25 cellular contexts compared by ENCODE assay signal in genomic region chr4:146347822-146348221, GRCh38.
"Had no signal": no experiment of that assay in that cellular context is flagged by ENCODE, and none has a peak within 500 bp of the region (broad histone marks: within the 10 kb centered on the region; RNA-seq: fewer than 3 reads in every experiment).

No MANE protein-coding gene starts in this region.

- H3K36me3 ChIP-seq: brain microvascular endothelial cell, colonic mucosa had no signal

- DNase-seq: activated CD4-positive, alpha-beta T cell treated with anti-CD3 and anti-CD28 coated beads for 1 hour; activated CD4-positive, alpha-beta T cell treated with anti-CD3 and anti-CD28 coated beads, Interleukin-2, amount 10 ng/mL, durations not matched to agents 24 days and 14 days; activated CD4-positive, alpha-beta T cell treated with anti-CD3 and anti-CD28 coated beads, Interleukin-2, amount 50 U/mL, for 48 hours; activated CD8-positive, alpha-beta memory T cell treated with anti-CD3 and anti-CD28 coated beads, Interleukin-2, amount 10 ng/mL, durations not matched to agents 7 days and 5 days; activated gamma-delta T cell; activated naive CD4-positive, alpha-beta T cell treated with anti-CD3 and anti-CD28 coated beads for 36 hours; activated T-cell treated with anti-CD3 and anti-CD28 coated beads, Interleukin-2, amount 50 U/mL, for 48 hours; brain microvascular endothelial cell; colonic mucosa; MM.1S; NCI-H1092; NCI-H1417 treated with DMSO at 0.1 percent for 48 hours; NCI-H1694; NCI-H2029; NCI-H2107; NCI-H2171 treated with DMSO at 0.1 percent for 48 hours; NCI-H345; NCI-H510A; NCI-H82; SIG-M5; T-cell; T-helper 2 cell; T1000 had no signal

- H3K4me3 ChIP-seq: colonic mucosa had no signal

- H3K9me3 ChIP-seq: colonic mucosa had no signal

- H3K27ac ChIP-seq: brain microvascular endothelial cell, colonic mucosa had no signal

- H3K27me3 ChIP-seq: brain microvascular endothelial cell, colonic mucosa had no signal

- H3K4me1 ChIP-seq: colonic mucosa had no signal

- FAIRE-seq: TTC549 had no signal

- ATAC-seq: activated CD8-positive, alpha-beta memory T cell treated with anti-CD3 and anti-CD28 coated beads, Interleukin-2, amount 10 ng/mL, durations not matched to agents 7 days and 5 days; activated T-helper 17 cell treated with anti-CD3 and anti-CD28 coated beads, Interleukin-2, amount 50 U/mL, for 72 hours; T-cell had no signal
